Comparison of ENCODE assay signal across 30 cellular contexts in the genomic region with DNA sequence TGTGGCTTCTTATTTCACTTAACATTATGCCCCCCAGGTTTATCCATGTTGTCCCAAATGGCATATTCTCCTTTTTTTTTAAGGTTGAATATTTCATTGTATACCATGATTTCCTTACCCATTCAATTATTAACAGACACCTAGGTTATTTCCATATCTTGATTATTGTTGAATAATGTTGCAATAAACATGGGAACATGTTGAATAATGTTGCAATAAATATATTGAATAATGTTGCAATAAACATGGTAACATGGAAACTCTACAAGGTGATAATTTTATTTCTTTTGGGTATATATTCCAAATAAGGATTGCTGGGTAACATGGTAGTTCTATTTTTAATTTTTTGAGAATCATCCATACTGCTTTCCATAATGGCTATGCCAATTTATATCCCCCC.
DNase-seq lines count a peak whose midpoint lies in the region; ATAC-seq, FAIRE-seq and TF ChIP-seq lines count a peak whose summit lies in the region.
"Had no signal": no experiment of that assay in that cellular context is flagged by ENCODE, and none has a peak within 500 bp of the region (broad histone marks: within the 10 kb centered on the region; RNA-seq: fewer than 3 reads in every experiment).

No MANE protein-coding gene starts in this region.

- no peaks in the 10 kb centered on the region for H3K36me3 ChIP-seq in HepG2 (replicated peaks in 1 of 2; ENCODE audit: control insufficient read depth in 1 of 2, insufficient read depth in 2 of 2, low read length in 2 of 2)
- H3K36me3 ChIP-seq in right lobe of liver: no peaks in the 10 kb centered on the region
- H3K36me3 ChIP-seq in K562 (ENCODE audit: control insufficient read depth, insufficient read depth, low read length): no peaks in the 10 kb centered on the region
- H3K36me3 ChIP-seq: BE2C; BLaER1; BLaER1 treated with 17β-estradiol and CSF1 and Interleukin-3, amounts not matched to agents 10 nM and 100 nM had no signal

- CTCF ChIA-PET in HepG2 (lab: Yijun Ruan, JAX; ENCODE audit: low intra/inter-chr PET ratio, low total read pairs): no interaction called here
- CTCF ChIA-PET in K562 (lab: Yijun Ruan, JAX; ENCODE audit: low intra/inter-chr PET ratio): no interaction called here

- H3K27ac ChIP-seq in HepG2 (ENCODE audit: extremely low read length, insufficient read depth, low read length) (no peak overlapping the region), right lobe of liver (no peak overlapping the region), K562 (ENCODE audit: extremely low read depth, low read depth, low read length) (no peak overlapping the region)
- H3K27ac ChIP-seq: 22Rv1; A549; BLaER1; BLaER1 treated with 17β-estradiol and CSF1 and Interleukin-3, amounts not matched to agents 10 nM and 100 nM; C4-2B had no signal

- TF ChIP-seq RAD21 in HepG2 (CRISPR knock-in tag; IDR thresholded peaks at IDR 0.05): no peak
- no peak for TF ChIP-seq RAD21 in K562 (CRISPR knock-in tag; conservative IDR thresholded peaks at IDR 0.05 in 1 of 2, IDR thresholded peaks at IDR 0.05 in 1 of 2)

- H3K4me1 ChIP-seq in HepG2 (ENCODE audit: insufficient read depth, low read length): no peaks in the 10 kb centered on the region
- no peaks in the 10 kb centered on the region for H3K4me1 ChIP-seq in right lobe of liver
- H3K4me1 ChIP-seq in K562 (replicated peaks in 1 of 2; ENCODE audit: control insufficient read depth in 2 of 2, insufficient read depth in 2 of 2, low read length in 2 of 2): no peaks in the 10 kb centered on the region
- H3K4me1 ChIP-seq: BE2C; BLaER1; BLaER1 treated with 17β-estradiol and CSF1 and Interleukin-3, amounts not matched to agents 10 nM and 100 nM; Caco-2 had no signal

- no peaks in the 10 kb centered on the region for H3K9me3 ChIP-seq in HepG2 (ENCODE audit: low read length)
- no peaks in the 10 kb centered on the region for H3K9me3 ChIP-seq in right lobe of liver
- no peaks in the 10 kb centered on the region; the same call in 1 of the 2 replicates for H3K9me3 ChIP-seq in K562 (replicated peaks; ENCODE audit: control insufficient read depth, insufficient read depth, low read depth, low read length)
- H3K9me3 ChIP-seq: A549; BE2C; BLaER1; BLaER1 treated with 17β-estradiol and CSF1 and Interleukin-3, amounts not matched to agents 10 nM and 100 nM; Caco-2 had no signal

- in situ Hi-C loops in HepG2 (cut with HindIII; ENCODE audit: extremely low pct_ligation_motif_present, low pct_unique_long_range_greater_than_20kb) (no loop called here), K562 (cut with MboI) (no loop called here)

- no peak for ATAC-seq in HepG2
- ATAC-seq in right lobe of liver: no peak
- no peak for ATAC-seq in K562
- ATAC-seq: A549; CD8-positive, alpha-beta T cell had no signal

- H3K79me2 ChIP-seq in HepG2 (ENCODE audit: insufficient read depth, low read length) (no peaks in the 10 kb centered on the region), K562 (ENCODE audit: control insufficient read depth, insufficient read depth, low read length) (no peaks in the 10 kb centered on the region)

- no peak overlapping the region for H2AFZ ChIP-seq in HepG2 (ENCODE audit: low read length)
- no peak overlapping the region for H2AFZ ChIP-seq in K562 (ENCODE audit: low read depth, low read length)

- intact Hi-C loops in HepG2 (cut with micrococcal nuclease; ENCODE audit: unreplicated experiment) (no loop called here), right lobe of liver (cut with DNase I) (no loop called here), K562 (cut with micrococcal nuclease) (no loop called here)

- DNase-seq in HepG2 (ENCODE audit: low spot score): no peak
- DNase-seq in right lobe of liver: no peak
- DNase-seq in K562 (ENCODE audit: extremely low read depth in 1 of 4, low spot score in 3 of 4): no peak
- DNase-seq in dermis blood vessel endothelial cell: no peak
- DNase-seq: 8988T; ACHN; AML-193; BE2C; C1 segment of cervical spinal cord; Caco-2; Calu3; CD4-positive, alpha-beta memory T cell; CD4-positive, alpha-beta T cell; CD4-positive, CD25-positive, alpha-beta regulatory T cell; CD8-positive, alpha-beta memory T cell; CD8-positive, alpha-beta T cell; COR-L47; DMS 273 treated with DMSO at 0.1 percent for 48 hours; DMS153; DMS53; DMS79; DMS79 treated with DMSO at 0.1 percent for 48 hours; DND-41; EL had no signal

- TF ChIP-seq CTCF in HepG2 (CRISPR knock-in tag; IDR thresholded peaks at IDR 0.05): no peak
- TF ChIP-seq CTCF in right lobe of liver (IDR thresholded peaks at IDR 0.05): no peak
- no peak for TF ChIP-seq CTCF in K562 (IDR thresholded peaks at IDR 0.05 in 2 of 3, conservative IDR thresholded peaks at IDR 0.05 in 1 of 3; ENCODE audit: insufficient read depth in 2 of 3, low read depth in 1 of 3, low read length in 3 of 3)

- H3K9me1 ChIP-seq in K562 (ENCODE audit: control insufficient read depth, insufficient read depth, low read length): no peaks in the 10 kb centered on the region

- no TSS peak for BruUV-seq in HepG2 (replicated peaks; lab: Mats Ljungman, UMichigan)
- BruUV-seq in K562 (replicated peaks; lab: Mats Ljungman, UMichigan): no TSS peak

- no peak for TF ChIP-seq POLR2A in HepG2 (IDR thresholded peaks at IDR 0.05; ENCODE audit: insufficient read depth in 1 of 2, low read depth in 2 of 2, low read length in 2 of 2)
- TF ChIP-seq POLR2A in right lobe of liver (IDR thresholded peaks at IDR 0.05): no peak
- TF ChIP-seq POLR2A in K562 (conservative IDR thresholded peaks at IDR 0.05): no peak

- H4K20me1 ChIP-seq in HepG2 (ENCODE audit: insufficient read depth, low read length): no peaks in the 10 kb centered on the region
- no peaks in the 10 kb centered on the region for H4K20me1 ChIP-seq in K562 (replicated peaks; ENCODE audit: control insufficient read depth, insufficient read depth, low read length)
- H4K20me1 ChIP-seq: BLaER1; BLaER1 treated with 17β-estradiol and CSF1 and Interleukin-3, amounts not matched to agents 10 nM and 100 nM had no signal

- TF ChIP-seq EP300 in HepG2 (IDR thresholded peaks at IDR 0.05; ENCODE audit: low read depth in 2 of 2, low read length in 2 of 2): no peak
- TF ChIP-seq EP300 in HepG2 (CRISPR knock-in tag; IDR thresholded peaks at IDR 0.05; ENCODE audit: borderline replicate concordance): no peak
- TF ChIP-seq EP300 in K562 (IDR thresholded peaks at IDR 0.05; ENCODE audit: low read length): no peak

- H3K4me2 ChIP-seq in HepG2 (ENCODE audit: low read depth, low read length): no peak overlapping the region
- no peak overlapping the region for H3K4me2 ChIP-seq in K562 (ENCODE audit: insufficient read depth, low read length)
- H3K4me2 ChIP-seq: A549; BLaER1; BLaER1 treated with 17β-estradiol and CSF1 and Interleukin-3, amounts not matched to agents 10 nM and 100 nM had no signal

- H3K4me3 ChIP-seq in HepG2 (replicated peaks in 1 of 3; ENCODE audit: insufficient read depth in 1 of 3, low read depth in 2 of 3, low read length in 3 of 3): no peak overlapping the region
- H3K4me3 ChIP-seq in right lobe of liver: no peak overlapping the region
- no peak overlapping the region for H3K4me3 ChIP-seq in K562
- H3K4me3 ChIP-seq: A549; BLaER1; BLaER1 treated with 17β-estradiol and CSF1 and Interleukin-3, amounts not matched to agents 10 nM and 100 nM had no signal

- no peak for FAIRE-seq in HepG2 (lab: Jason Lieb, UNC)
- no peak for FAIRE-seq in K562 (lab: Jason Lieb, UNC)
- FAIRE-seq: D721Med had no signal

- POLR2A ChIA-PET in HepG2 (lab: Yijun Ruan, JAX) (no interaction called here), K562 (lab: Yijun Ruan, JAX) (no interaction called here)

- no peak overlapping the region for H3K9ac ChIP-seq in HepG2 (ENCODE audit: insufficient read depth, low read depth, low read length)
- no peak overlapping the region for H3K9ac ChIP-seq in K562 (ENCODE audit: insufficient read depth in 1 of 2, low read depth in 2 of 2, low read length in 2 of 2)
- H3K9ac ChIP-seq: BLaER1; BLaER1 treated with 17β-estradiol and CSF1 and Interleukin-3, amounts not matched to agents 10 nM and 100 nM had no signal

- H3K27me3 ChIP-seq in HepG2 (ENCODE audit: control insufficient read depth in 1 of 2, insufficient read depth in 2 of 2, low read length in 2 of 2): no peaks in the 10 kb centered on the region
- no peaks in the 10 kb centered on the region for H3K27me3 ChIP-seq in right lobe of liver
- no peaks in the 10 kb centered on the region for H3K27me3 ChIP-seq in K562 (ENCODE audit: control insufficient read depth in 2 of 2, insufficient read depth in 2 of 2, low read length in 2 of 2)
- H3K27me3 ChIP-seq: BE2C; BLaER1; BLaER1 treated with 17β-estradiol and CSF1 and Interleukin-3, amounts not matched to agents 10 nM and 100 nM had no signal

TF ChIP-seq in HepG2, 621 proteins besides CTCF, POLR2A, EP300 and RAD21 (continues in another document):
- TF ChIP-seq SIX1 (CRISPR knock-in tag; IDR thresholded peaks at IDR 0.05; ENCODE audit: borderline replicate concordance) (no peak), CEBPB (IDR thresholded peaks at IDR 0.05; ENCODE audit: borderline replicate concordance, low read depth, low read length) (peak; percentile 63; the same call in 1 of the 2 replicates), ZNF143 (CRISPR knock-in tag; IDR thresholded peaks at IDR 0.05) (no peak)
- TF ChIP-seq, protein P1, sequence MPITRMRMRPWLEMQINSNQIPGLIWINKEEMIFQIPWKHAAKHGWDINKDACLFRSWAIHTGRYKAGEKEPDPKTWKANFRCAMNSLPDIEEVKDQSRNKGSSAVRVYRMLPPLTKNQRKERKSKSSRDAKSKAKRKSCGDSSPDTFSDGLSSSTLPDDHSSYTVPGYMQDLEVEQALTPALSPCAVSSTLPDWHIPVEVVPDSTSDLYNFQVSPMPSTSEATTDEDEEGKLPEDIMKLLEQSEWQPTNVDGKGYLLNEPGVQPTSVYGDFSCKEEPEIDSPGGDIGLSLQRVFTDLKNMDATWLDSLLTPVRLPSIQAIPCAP (CRISPR knock-in tag; IDR thresholded peaks at IDR 0.05; ENCODE audit: low read depth): no peak

TF ChIP-seq in K562, 482 proteins besides CTCF, POLR2A, EP300 and RAD21:
- TF ChIP-seq CEBPG (CRISPR knock-in tag; IDR thresholded peaks at IDR 0.05) (no peak), CEBPG (tag; conservative IDR thresholded peaks at IDR 0.05 in 1 of 2, IDR thresholded peaks at IDR 0.05 in 1 of 2) (0 out of 4 replicates have a peak, but pooled peaks of 1 of the 2 experiments have one; percentile 26), RB1 (IDR thresholded peaks at IDR 0.05; ENCODE audit: low read depth) (no peak), CEBPB (tag; IDR thresholded peaks at IDR 0.05) (peak; percentile 55; the same call in 1 of the 2 replicates)
